ENCODE assay signal across 9 cellular contexts in the genomic region with DNA sequence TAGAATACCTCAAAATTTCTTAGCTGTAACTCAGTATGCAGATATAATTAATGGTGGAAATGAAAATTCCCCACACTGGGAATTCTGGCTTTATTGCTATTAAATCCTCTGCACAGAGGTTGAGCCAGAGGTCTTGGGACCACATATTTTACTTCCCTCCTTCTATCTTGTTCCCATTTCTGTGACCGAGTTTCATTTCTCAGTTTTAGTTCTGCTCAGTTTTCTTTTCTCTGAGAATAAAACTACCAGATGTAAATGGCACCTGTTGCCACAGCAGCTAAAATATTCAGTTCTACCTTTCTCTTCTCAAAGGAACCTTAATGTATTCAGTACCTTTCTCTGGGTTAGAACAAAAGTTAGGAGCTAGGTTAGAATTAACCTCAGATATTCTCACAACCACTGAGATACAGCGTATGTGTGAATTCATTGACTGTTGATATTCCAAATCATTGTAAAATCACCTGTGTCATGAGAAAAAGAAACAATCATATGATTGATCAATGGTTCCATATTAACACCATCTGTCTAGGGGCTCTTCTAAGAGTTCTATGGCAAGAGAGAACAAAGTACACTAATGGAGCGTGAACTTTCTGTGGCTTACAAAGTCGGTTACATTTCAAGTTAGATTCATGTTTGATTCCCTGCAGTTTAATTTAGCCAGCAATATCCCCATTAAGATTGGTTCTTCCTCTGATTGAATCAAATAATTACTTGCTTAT.
DNase-seq lines count a peak whose midpoint lies in the region; ATAC-seq and TF ChIP-seq lines count a peak whose summit lies in the region.
"Had no signal": no experiment of that assay in that cellular context is flagged by ENCODE, and none has a peak within 500 bp of the region (broad histone marks: within the 10 kb centered on the region; RNA-seq: fewer than 3 reads in every experiment).

No MANE protein-coding gene starts in this region.

- H3K4me3 Mint-ChIP-seq in GM23338, result no peak overlapping the region
- H3K4me3 Mint-ChIP-seq: activated CD8-positive, alpha-beta T cell treated with anti-CD3 and anti-CD28 coated beads for 36 hours had no signal

- no peaks in the 10 kb centered on the region for H3K79me2 ChIP-seq in GM23338 (replicated peaks; ENCODE audit: insufficient read depth)

- H3K27ac Mint-ChIP-seq in GM23338, result no peak overlapping the region
- H3K27ac Mint-ChIP-seq: activated CD8-positive, alpha-beta T cell treated with anti-CD3 and anti-CD28 coated beads for 36 hours had no signal

- H3K27me3 ChIP-seq in GM23338 (ENCODE audit: insufficient read depth), result no peaks in the 10 kb centered on the region

- H3K27me3 Mint-ChIP-seq in GM23338 (ENCODE audit: insufficient read depth, low read depth, poor library complexity), result no peaks in the 10 kb centered on the region
- H3K27me3 Mint-ChIP-seq: activated CD8-positive, alpha-beta T cell treated with anti-CD3 and anti-CD28 coated beads for 36 hours had no signal

- no peaks in the 10 kb centered on the region; the same call in 1 of the 3 replicates for H3K36me3 Mint-ChIP-seq in GM23338 (ENCODE audit: low read depth)

- no peak for TF ChIP-seq CTCF in GM12864 (IDR thresholded peaks at IDR 0.05; ENCODE audit: low read depth, low read length, missing control alignments)
- TF ChIP-seq CTCF in GM23338 (conservative IDR thresholded peaks at IDR 0.05; ENCODE audit: low read depth in 2 of 2), result no peak

- no peaks in the 10 kb centered on the region for H4K20me1 ChIP-seq in GM23338 (replicated peaks; ENCODE audit: insufficient read depth)

- H3K36me3 ChIP-seq in GM23338 (ENCODE audit: insufficient read depth), result no peaks in the 10 kb centered on the region

- H3K9me3 Mint-ChIP-seq in GM23338, result peaks cover 3% of the 10 kb centered on the region; the same call in 1 of the 3 replicates

- no peak overlapping the region for H2AFZ ChIP-seq in GM23338

- no peak overlapping the region for H3K27ac ChIP-seq in GM23338 (ENCODE audit: low read depth)

- no peaks in the 10 kb centered on the region; the same call in none of the 2 replicates for H3K9me2 ChIP-seq in GM23338 (ENCODE audit: insufficient read depth)

- no peaks in the 10 kb centered on the region for H3K4me1 ChIP-seq in GM23338 (ENCODE audit: insufficient read depth)

- H3K4me1 Mint-ChIP-seq in GM23338, result no peaks in the 10 kb centered on the region

- peak; percentile 91 for ATAC-seq in GM19372 (IDR thresholded peaks at IDR 0.05; ENCODE audit: low read depth, unreplicated experiment)
- peak; percentile 94 for ATAC-seq in HG02840 (IDR thresholded peaks at IDR 0.05; ENCODE audit: low FRiP score, unreplicated experiment)
- ATAC-seq in HG03521 (IDR thresholded peaks at IDR 0.05; ENCODE audit: unreplicated experiment), result peak; percentile 95
- ATAC-seq in GM23338, result no peak
- ATAC-seq: activated CD8-positive, alpha-beta T cell treated with anti-CD3 and anti-CD28 coated beads for 36 hours had no signal

- no peak overlapping the region for H3K4me2 ChIP-seq in GM23338

- DNase-seq in GM12864 (ENCODE audit: low read depth) (peak; percentile 38), NK-92 (lab: John Stamatoyannopoulos, UW; ENCODE audit: unreplicated experiment) (no peak), SW480 (ENCODE audit: low spot score) (no peak), GM23338 (ENCODE audit: low spot score) (no peak), HT-29 (ENCODE audit: low spot score) (no peak)
- DNase-seq: activated CD8-positive, alpha-beta T cell treated with anti-CD3 and anti-CD28 coated beads for 36 hours had no signal

- H3F3A ChIP-seq in GM23338 (replicated peaks; ENCODE audit: low read depth), result no peaks in the 10 kb centered on the region

- H3K4me3 ChIP-seq in GM12864 (ENCODE audit: low read depth, low read length), result no peak overlapping the region
- no peak overlapping the region for H3K4me3 ChIP-seq in GM23338

TF ChIP-seq in GM23338, 12 proteins besides CTCF, POLR2A, EP300 and RAD21 (continues in another document):
- TF ChIP-seq, protein P1, sequence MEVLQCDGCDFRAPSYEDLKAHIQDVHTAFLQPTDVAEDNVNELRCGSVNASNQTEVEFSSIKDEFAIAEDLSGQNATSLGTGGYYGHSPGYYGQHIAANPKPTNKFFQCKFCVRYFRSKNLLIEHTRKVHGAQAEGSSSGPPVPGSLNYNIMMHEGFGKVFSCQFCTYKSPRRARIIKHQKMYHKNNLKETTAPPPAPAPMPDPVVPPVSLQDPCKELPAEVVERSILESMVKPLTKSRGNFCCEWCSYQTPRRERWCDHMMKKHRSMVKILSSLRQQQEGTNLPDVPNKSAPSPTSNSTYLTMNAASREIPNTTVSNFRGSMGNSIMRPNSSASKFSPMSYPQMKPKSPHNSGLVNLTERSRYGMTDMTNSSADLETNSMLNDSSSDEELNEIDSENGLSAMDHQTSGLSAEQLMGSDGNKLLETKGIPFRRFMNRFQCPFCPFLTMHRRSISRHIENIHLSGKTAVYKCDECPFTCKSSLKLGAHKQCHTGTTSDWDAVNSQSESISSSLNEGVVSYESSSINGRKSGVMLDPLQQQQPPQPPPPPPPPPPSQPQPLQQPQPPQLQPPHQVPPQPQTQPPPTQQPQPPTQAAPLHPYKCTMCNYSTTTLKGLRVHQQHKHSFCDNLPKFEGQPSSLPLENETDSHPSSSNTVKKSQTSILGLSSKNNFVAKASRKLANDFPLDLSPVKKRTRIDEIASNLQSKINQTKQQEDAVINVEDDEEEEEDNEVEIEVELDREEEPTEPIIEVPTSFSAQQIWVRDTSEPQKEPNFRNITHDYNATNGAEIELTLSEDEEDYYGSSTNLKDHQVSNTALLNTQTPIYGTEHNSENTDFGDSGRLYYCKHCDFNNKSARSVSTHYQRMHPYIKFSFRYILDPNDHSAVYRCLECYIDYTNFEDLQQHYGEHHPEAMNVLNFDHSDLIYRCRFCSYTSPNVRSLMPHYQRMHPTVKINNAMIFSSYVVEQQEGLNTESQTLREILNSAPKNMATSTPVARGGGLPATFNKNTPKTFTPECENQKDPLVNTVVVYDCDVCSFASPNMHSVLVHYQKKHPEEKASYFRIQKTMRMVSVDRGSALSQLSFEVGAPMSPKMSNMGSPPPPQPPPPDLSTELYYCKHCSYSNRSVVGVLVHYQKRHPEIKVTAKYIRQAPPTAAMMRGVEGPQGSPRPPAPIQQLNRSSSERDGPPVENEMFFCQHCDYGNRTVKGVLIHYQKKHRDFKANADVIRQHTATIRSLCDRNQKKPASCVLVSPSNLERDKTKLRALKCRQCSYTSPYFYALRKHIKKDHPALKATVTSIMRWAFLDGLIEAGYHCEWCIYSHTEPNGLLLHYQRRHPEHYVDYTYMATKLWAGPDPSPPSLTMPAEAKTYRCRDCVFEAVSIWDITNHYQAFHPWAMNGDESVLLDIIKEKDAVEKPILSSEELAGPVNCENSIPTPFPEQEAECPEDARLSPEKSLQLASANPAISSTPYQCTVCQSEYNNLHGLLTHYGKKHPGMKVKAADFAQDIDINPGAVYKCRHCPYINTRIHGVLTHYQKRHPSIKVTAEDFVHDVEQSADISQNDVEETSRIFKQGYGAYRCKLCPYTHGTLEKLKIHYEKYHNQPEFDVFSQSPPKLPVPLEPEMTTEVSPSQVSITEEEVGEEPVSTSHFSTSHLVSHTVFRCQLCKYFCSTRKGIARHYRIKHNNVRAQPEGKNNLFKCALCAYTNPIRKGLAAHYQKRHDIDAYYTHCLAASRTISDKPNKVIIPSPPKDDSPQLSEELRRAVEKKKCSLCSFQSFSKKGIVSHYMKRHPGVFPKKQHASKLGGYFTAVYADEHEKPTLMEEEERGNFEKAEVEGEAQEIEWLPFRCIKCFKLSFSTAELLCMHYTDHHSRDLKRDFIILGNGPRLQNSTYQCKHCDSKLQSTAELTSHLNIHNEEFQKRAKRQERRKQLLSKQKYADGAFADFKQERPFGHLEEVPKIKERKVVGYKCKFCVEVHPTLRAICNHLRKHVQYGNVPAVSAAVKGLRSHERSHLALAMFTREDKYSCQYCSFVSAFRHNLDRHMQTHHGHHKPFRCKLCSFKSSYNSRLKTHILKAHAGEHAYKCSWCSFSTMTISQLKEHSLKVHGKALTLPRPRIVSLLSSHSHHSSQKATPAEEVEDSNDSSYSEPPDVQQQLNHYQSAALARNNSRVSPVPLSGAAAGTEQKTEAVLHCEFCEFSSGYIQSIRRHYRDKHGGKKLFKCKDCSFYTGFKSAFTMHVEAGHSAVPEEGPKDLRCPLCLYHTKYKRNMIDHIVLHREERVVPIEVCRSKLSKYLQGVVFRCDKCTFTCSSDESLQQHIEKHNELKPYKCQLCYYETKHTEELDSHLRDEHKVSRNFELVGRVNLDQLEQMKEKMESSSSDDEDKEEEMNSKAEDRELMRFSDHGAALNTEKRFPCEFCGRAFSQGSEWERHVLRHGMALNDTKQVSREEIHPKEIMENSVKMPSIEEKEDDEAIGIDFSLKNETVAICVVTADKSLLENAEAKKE (CRISPR knock-in tag; IDR thresholded peaks at IDR 0.05), result no peak
- no peak for TF ChIP-seq EZH2 (IDR thresholded peaks at IDR 0.05; ENCODE audit: low read depth, unreplicated experiment)
- TF ChIP-seq, protein P2, sequence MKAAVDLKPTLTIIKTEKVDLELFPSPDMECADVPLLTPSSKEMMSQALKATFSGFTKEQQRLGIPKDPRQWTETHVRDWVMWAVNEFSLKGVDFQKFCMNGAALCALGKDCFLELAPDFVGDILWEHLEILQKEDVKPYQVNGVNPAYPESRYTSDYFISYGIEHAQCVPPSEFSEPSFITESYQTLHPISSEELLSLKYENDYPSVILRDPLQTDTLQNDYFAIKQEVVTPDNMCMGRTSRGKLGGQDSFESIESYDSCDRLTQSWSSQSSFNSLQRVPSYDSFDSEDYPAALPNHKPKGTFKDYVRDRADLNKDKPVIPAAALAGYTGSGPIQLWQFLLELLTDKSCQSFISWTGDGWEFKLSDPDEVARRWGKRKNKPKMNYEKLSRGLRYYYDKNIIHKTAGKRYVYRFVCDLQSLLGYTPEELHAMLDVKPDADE (IDR thresholded peaks at IDR 0.05), result no peak
- no peak for TF ChIP-seq ZNF114 (CRISPR knock-in tag; IDR thresholded peaks at IDR 0.05)
- TF ChIP-seq POLR2AphosphoS5 (IDR thresholded peaks at IDR 0.05; ENCODE audit: low read depth), result no peak
- no peak for TF ChIP-seq JUNB (IDR thresholded peaks at IDR 0.05; ENCODE audit: unreplicated experiment)
- TF ChIP-seq NANOG (IDR thresholded peaks at IDR 0.05; ENCODE audit: borderline replicate concordance), result no peak
